Comparison of ENCODE assay signal across 1 cellular context in the genomic region with DNA sequence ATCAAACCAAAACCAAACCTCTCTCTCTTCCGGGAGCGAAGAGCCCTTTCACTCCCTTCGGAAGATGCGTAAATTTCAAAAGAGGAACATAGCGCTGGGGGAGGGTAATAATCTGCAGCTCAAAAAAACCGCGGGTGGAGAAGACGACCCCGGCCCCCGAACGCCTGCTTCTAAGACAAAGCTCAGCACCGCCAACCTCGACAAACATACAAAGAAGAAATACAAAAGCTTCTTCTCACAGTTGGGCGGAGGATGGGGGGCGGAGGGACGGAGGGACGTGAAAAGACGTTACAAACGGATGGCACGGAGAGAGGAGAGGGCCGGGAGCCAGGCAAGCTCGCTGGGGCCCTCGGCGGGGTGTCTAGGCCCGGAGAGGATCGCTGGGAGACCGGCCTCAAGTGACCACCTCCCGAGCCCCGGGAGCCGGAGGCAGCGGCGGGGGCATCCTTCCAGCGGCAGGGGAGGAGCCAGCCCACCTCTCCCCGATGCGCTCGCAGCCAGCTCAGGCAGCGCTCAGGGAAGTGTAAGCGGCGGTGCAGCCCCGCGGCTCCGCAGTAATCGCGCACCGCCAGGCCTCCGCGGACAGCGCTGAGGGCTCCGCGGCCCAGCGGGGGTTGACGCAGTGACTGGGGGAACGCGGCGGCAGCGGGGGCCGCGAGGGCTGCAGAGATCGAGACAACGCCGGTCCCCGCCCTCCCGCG.
TF ChIP-seq lines count a peak whose summit lies in the region.

No MANE protein-coding gene starts in this region.

TF ChIP-seq in K562, 482 proteins besides CTCF, POLR2A, EP300 and RAD21 (continued from another document):
- TF ChIP-seq ID3 (CRISPR knock-in tag; IDR thresholded peaks at IDR 0.05), result no peak
- no peak for TF ChIP-seq ID3 (tag; IDR thresholded peaks at IDR 0.05)
- TF ChIP-seq, protein P1, sequence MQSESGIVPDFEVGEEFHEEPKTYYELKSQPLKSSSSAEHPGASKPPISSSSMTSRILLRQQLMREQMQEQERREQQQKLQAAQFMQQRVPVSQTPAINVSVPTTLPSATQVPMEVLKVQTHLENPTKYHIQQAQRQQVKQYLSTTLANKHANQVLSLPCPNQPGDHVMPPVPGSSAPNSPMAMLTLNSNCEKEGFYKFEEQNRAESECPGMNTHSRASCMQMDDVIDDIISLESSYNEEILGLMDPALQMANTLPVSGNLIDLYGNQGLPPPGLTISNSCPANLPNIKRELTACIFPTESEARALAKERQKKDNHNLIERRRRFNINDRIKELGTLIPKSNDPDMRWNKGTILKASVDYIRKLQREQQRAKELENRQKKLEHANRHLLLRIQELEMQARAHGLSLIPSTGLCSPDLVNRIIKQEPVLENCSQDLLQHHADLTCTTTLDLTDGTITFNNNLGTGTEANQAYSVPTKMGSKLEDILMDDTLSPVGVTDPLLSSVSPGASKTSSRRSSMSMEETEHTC (IDR thresholded peaks at IDR 0.05), result peak; percentile 53; the same call in 1 of the 2 replicates
- TF ChIP-seq, protein P2, sequence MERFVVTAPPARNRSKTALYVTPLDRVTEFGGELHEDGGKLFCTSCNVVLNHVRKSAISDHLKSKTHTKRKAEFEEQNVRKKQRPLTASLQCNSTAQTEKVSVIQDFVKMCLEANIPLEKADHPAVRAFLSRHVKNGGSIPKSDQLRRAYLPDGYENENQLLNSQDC (CRISPR knock-in tag; IDR thresholded peaks at IDR 0.05), result no peak
- TF ChIP-seq UBTF (IDR thresholded peaks at IDR 0.05; ENCODE audit: borderline replicate concordance in 1 of 2, low read depth in 2 of 2, low read length in 2 of 2), result peak in 1 of 2 experiments; percentile 91
- TF ChIP-seq HMG20A (CRISPR knock-in tag; conservative IDR thresholded peaks at IDR 0.05), result no peak
- TF ChIP-seq HNRNPH1 (optimal IDR thresholded peaks at IDR 0.05; ENCODE audit: low read depth, low read length), result no peak
- TF ChIP-seq LARP7 (IDR thresholded peaks at IDR 0.05), result peak; percentile 32; the same call in 1 of the 2 replicates
- TF ChIP-seq MEIS2 (IDR thresholded peaks at IDR 0.05; ENCODE audit: partially characterized antibody), result no peak
- no peak for TF ChIP-seq SNRNP70 (optimal IDR thresholded peaks at IDR 0.05; ENCODE audit: low read depth, low read length)
- TF ChIP-seq STAT6 (CRISPR knock-in tag; IDR thresholded peaks at IDR 0.05), result no peak
- TF ChIP-seq, protein P3, sequence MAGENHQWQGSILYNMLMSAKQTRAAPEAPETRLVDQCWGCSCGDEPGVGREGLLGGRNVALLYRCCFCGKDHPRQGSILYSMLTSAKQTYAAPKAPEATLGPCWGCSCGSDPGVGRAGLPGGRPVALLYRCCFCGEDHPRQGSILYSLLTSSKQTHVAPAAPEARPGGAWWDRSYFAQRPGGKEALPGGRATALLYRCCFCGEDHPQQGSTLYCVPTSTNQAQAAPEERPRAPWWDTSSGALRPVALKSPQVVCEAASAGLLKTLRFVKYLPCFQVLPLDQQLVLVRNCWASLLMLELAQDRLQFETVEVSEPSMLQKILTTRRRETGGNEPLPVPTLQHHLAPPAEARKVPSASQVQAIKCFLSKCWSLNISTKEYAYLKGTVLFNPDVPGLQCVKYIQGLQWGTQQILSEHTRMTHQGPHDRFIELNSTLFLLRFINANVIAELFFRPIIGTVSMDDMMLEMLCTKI (IDR thresholded peaks at IDR 0.05; ENCODE audit: partially characterized antibody), result no peak
- no peak for TF ChIP-seq NR1H2 (CRISPR knock-in tag; IDR thresholded peaks at IDR 0.05)
- TF ChIP-seq FOXA3 (CRISPR knock-in tag; conservative IDR thresholded peaks at IDR 0.05 in 1 of 2, IDR thresholded peaks at IDR 0.05 in 1 of 2), result peak in 1 of 2 experiments; percentile 55; a peak in 1 of 4 replicates
- TF ChIP-seq DNMT1 (IDR thresholded peaks at IDR 0.05), result no peak
- TF ChIP-seq, protein P4, sequence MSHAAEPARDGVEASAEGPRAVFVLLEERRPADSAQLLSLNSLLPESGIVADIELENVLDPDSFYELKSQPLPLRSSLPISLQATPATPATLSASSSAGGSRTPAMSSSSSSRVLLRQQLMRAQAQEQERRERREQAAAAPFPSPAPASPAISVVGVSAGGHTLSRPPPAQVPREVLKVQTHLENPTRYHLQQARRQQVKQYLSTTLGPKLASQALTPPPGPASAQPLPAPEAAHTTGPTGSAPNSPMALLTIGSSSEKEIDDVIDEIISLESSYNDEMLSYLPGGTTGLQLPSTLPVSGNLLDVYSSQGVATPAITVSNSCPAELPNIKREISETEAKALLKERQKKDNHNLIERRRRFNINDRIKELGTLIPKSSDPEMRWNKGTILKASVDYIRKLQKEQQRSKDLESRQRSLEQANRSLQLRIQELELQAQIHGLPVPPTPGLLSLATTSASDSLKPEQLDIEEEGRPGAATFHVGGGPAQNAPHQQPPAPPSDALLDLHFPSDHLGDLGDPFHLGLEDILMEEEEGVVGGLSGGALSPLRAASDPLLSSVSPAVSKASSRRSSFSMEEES (CRISPR knock-in tag; IDR thresholded peaks at IDR 0.05), result no peak
- TF ChIP-seq MEF2A (IDR thresholded peaks at IDR 0.05; ENCODE audit: control insufficient read depth, low read depth, low read length), result no peak
